ENCODE assay signal across 12 cellular contexts in the genomic region with DNA sequence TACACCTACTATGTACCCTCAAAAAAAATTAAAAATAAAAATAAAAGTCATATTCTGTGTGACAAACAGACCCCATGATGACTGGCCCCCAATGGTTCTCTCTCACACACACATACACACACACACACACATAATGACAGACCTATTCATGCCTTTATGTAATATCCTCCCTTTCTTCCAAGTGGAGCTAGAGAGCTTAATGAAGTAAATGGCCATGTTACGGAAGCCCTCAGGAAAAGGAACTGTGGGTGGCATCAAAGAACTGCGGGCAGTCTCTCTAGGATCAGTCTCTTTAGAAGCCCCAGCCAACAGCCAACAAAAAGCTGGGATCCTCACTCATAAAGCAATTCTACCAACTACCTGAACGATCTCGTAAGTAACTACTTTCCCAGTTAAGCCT.
A peak's percentile ranks its signal among the peaks of the same experiment; 100 is the strongest.
DNase-seq lines count a peak whose midpoint lies in the region; ATAC-seq and TF ChIP-seq lines count a peak whose summit lies in the region.
"Had no signal": no experiment of that assay in that cellular context is flagged by ENCODE, and none has a peak within 500 bp of the region (broad histone marks: within the 10 kb centered on the region; RNA-seq: fewer than 3 reads in every experiment).

No MANE protein-coding gene starts in this region.

- H3K4me1 ChIP-seq in right lobe of liver: peaks cover 0 to 12% (median 4%) of the 10 kb centered on the region in 4 donors
- H3K4me1 ChIP-seq in upper lobe of right lung: peaks cover 5% of the 10 kb centered on the region
- H3K4me1 ChIP-seq in osteoblast (ENCODE audit: insufficient read depth, low read length): no peaks in the 10 kb centered on the region
- H3K4me1 ChIP-seq: uterus had no signal

- ATAC-seq in left ventricle myocardium superior: peak; percentile 20
- ATAC-seq in activated T-helper 17 cell treated with anti-CD3 and anti-CD28 coated beads, Interleukin-2, amount 50 U/mL, for 72 hours (replicated peaks): no peak
- ATAC-seq in right lobe of liver: peak; percentile 36 to 71 (median 55)
- peak; percentile 85 for ATAC-seq in upper lobe of right lung
- ATAC-seq in natural killer cell: no peak

- H3K4me2 ChIP-seq in osteoblast (ENCODE audit: insufficient read depth, low read length): no peak overlapping the region

- no peaks in the 10 kb centered on the region for H3K36me3 ChIP-seq in right lobe of liver
- no peaks in the 10 kb centered on the region for H3K36me3 ChIP-seq in upper lobe of right lung
- H3K36me3 ChIP-seq in osteoblast (ENCODE audit: insufficient read depth, low read length): no peaks in the 10 kb centered on the region
- H3K36me3 ChIP-seq: uterus had no signal

- H3K27ac Mint-ChIP-seq in activated T-helper 17 cell treated with anti-CD3 and anti-CD28 coated beads, Interleukin-2, amount 50 U/mL, for 72 hours: peak overlapping the region; percentile 58
- peak overlapping the region in 1 of 2 donors; percentile 31 for H3K27ac Mint-ChIP-seq in natural killer cell
- H3K27ac Mint-ChIP-seq: activated naive CD4-positive, alpha-beta T cell treated with anti-CD3 and anti-CD28 coated beads for 36 hours had no signal

- TF ChIP-seq CTCF in right lobe of liver (IDR thresholded peaks at IDR 0.05): no peak
- peak; percentile 19 for TF ChIP-seq CTCF in upper lobe of right lung (IDR thresholded peaks at IDR 0.05)
- TF ChIP-seq CTCF in natural killer cell (IDR thresholded peaks at IDR 0.05): no peak
- no peak for TF ChIP-seq CTCF in osteoblast (IDR thresholded peaks at IDR 0.05; ENCODE audit: extremely low read depth, low read depth, low read length)

- H3K79me2 ChIP-seq in osteoblast (ENCODE audit: insufficient read depth, low read length): peaks cover 67% of the 10 kb centered on the region

- H3K27me3 ChIP-seq in right lobe of liver (no peaks in the 10 kb centered on the region), upper lobe of right lung (no peaks in the 10 kb centered on the region), osteoblast (ENCODE audit: insufficient read depth, low read length) (no peaks in the 10 kb centered on the region)
- H3K27me3 ChIP-seq: uterus had no signal

- H3K4me1 Mint-ChIP-seq in activated T-helper 17 cell treated with anti-CD3 and anti-CD28 coated beads, Interleukin-2, amount 50 U/mL, for 72 hours: peaks cover 21% of the 10 kb centered on the region
- peaks cover 23 to 35% of the 10 kb centered on the region in 2 donors for H3K4me1 Mint-ChIP-seq in natural killer cell

- no peaks in the 10 kb centered on the region for H3K9me3 Mint-ChIP-seq in activated T-helper 17 cell treated with anti-CD3 and anti-CD28 coated beads, Interleukin-2, amount 50 U/mL, for 72 hours
- no peaks in the 10 kb centered on the region for H3K9me3 Mint-ChIP-seq in natural killer cell
- H3K9me3 Mint-ChIP-seq: activated naive CD4-positive, alpha-beta T cell treated with anti-CD3 and anti-CD28 coated beads for 36 hours had no signal

- TF ChIP-seq POLR2A in right lobe of liver (IDR thresholded peaks at IDR 0.05): no peak

- peak overlapping the region in 1 of 3 donors; percentile 52 for H3K27ac ChIP-seq in right lobe of liver
- no peak overlapping the region for H3K27ac ChIP-seq in upper lobe of right lung
- no peak overlapping the region for H3K27ac ChIP-seq in osteoblast (ENCODE audit: low read depth, low read length)
- H3K27ac ChIP-seq: uterus had no signal

- DNase-seq in left ventricle myocardium superior: no peak
- no peak for DNase-seq in cardiac septum (ENCODE audit: low spot score)
- DNase-seq in right lobe of liver: no peak
- DNase-seq in upper lobe of right lung: no peak
- DNase-seq in natural killer cell: no peak
- no peak for DNase-seq in osteoblast (ENCODE audit: insufficient read length, low spot score, missing footprints)
- no peak for DNase-seq in cerebellar cortex (ENCODE audit: low spot score)
- DNase-seq: activated naive CD4-positive, alpha-beta T cell treated with anti-CD3 and anti-CD28 coated beads for 36 hours; erythroblast; NCI-H1105 treated with DMSO at 0.1 percent for 48 hours; uterus had no signal

- 51% methylated on average over 3 of the region's 4 CpGs for WGBS in right lobe of liver (ENCODE audit: insufficient coverage, low coverage, low lambda C conversion rate, missing lambda C conversion rate)

- peaks cover 17% of the 10 kb centered on the region for H4K20me1 ChIP-seq in osteoblast (ENCODE audit: insufficient read depth, low read length)

- H3K4me3 ChIP-seq in right lobe of liver (no peak overlapping the region), upper lobe of right lung (no peak overlapping the region), osteoblast (ENCODE audit: insufficient read depth, low read length) (no peak overlapping the region)
- H3K4me3 ChIP-seq: uterus had no signal

- H3K27me3 Mint-ChIP-seq in activated T-helper 17 cell treated with anti-CD3 and anti-CD28 coated beads, Interleukin-2, amount 50 U/mL, for 72 hours: no peaks in the 10 kb centered on the region
- no peaks in the 10 kb centered on the region for H3K27me3 Mint-ChIP-seq in natural killer cell (ENCODE audit: low read depth in 2 of 2)

- no peak overlapping the region for H2AFZ ChIP-seq in osteoblast (ENCODE audit: low read length)

- intact Hi-C loops in left ventricle myocardium superior (cut with micrococcal nuclease): no loop called here
- intact Hi-C loops in cardiac septum (cut with DNase I): no loop called here
- intact Hi-C loops in right lobe of liver (cut with DNase I): no loop called here
- intact Hi-C loops in upper lobe of right lung (cut with DNase I): no loop called here
- intact Hi-C loops in natural killer cell (cut with micrococcal nuclease): no loop called here

- H3K9me3 ChIP-seq in right lobe of liver: no peaks in the 10 kb centered on the region
- no peaks in the 10 kb centered on the region for H3K9me3 ChIP-seq in upper lobe of right lung
- H3K9me3 ChIP-seq in osteoblast (ENCODE audit: low read depth, low read length): no peaks in the 10 kb centered on the region
- H3K9me3 ChIP-seq: uterus had no signal

- H3K4me3 Mint-ChIP-seq in activated T-helper 17 cell treated with anti-CD3 and anti-CD28 coated beads, Interleukin-2, amount 50 U/mL, for 72 hours: no peak overlapping the region
- H3K4me3 Mint-ChIP-seq in natural killer cell: no peak overlapping the region
- H3K4me3 Mint-ChIP-seq: activated naive CD4-positive, alpha-beta T cell treated with anti-CD3 and anti-CD28 coated beads for 36 hours had no signal

- no peaks in the 10 kb centered on the region for H3K36me3 Mint-ChIP-seq in activated T-helper 17 cell treated with anti-CD3 and anti-CD28 coated beads, Interleukin-2, amount 50 U/mL, for 72 hours (ENCODE audit: low read depth)
- no peaks in the 10 kb centered on the region for H3K36me3 Mint-ChIP-seq in natural killer cell

Comparison
In these comparisons a context has a peak if more than half of its experiments do, and no peak if none do; other contexts are left out.
1. ATAC-seq: peak in left ventricle myocardium superior (single experiment), right lobe of liver (4 of 4) and upper lobe of right lung (single experiment); none in activated T-helper 17 cell treated with anti-CD3 and anti-CD28 coated beads, Interleukin-2, amount 50 U/mL, for 72 hours (single experiment) and natural killer cell (0 of 3).